ENCODE assay signal across 8 cellular contexts in genomic region chr4:37845201-37845600, GRCh38.
"Had no signal": no experiment of that assay in that cellular context is flagged by ENCODE, and none has a peak within 500 bp of the region (broad histone marks: within the 10 kb centered on the region; RNA-seq: fewer than 3 reads in every experiment).

No MANE protein-coding gene starts in this region.

- H2AFZ ChIP-seq: GM23248 had no signal

- ATAC-seq: HCT116, HepG2 had no signal

- DNase-seq: GM23248, GOT3, H7, HFFc6 had no signal

- H3K27ac ChIP-seq: GM23248, HL-60 had no signal

- H3K4me3 ChIP-seq: GM23248, HAP-1 had no signal

- H3K9me3 ChIP-seq: HAP-1 had no signal

- H3K9ac ChIP-seq: GM23248 had no signal

- H3K4me1 ChIP-seq: HAP-1 had no signal
